Comparison of ENCODE assay signal across 33 cellular contexts in genomic region chr9:132478353-132478752, GRCh38.
"Had no signal": no experiment of that assay in that cellular context is flagged by ENCODE, and none has a peak within 500 bp of the region (broad histone marks: within the 10 kb centered on the region; RNA-seq: fewer than 3 reads in every experiment).

No MANE protein-coding gene starts in this region.

- H3K4me3 ChIP-seq: adrenal gland, body of pancreas, breast epithelium had no signal

- H3K4me1 ChIP-seq: adrenal gland, body of pancreas, breast epithelium had no signal

- ATAC-seq: activated CD8-positive, alpha-beta T cell treated with anti-CD3 and anti-CD28 coated beads for 36 hours; activated naive CD4-positive, alpha-beta T cell treated with anti-CD3 and anti-CD28 coated beads, Interleukin-2, amount 50 U/mL, for 72 hours; activated T-cell treated with anti-CD3 and anti-CD28 coated beads, Interleukin-2, amount 50 U/mL, for 4 hours; activated T-cell treated with anti-CD3 and anti-CD28 coated beads, Interleukin-2, amount 50 U/mL, for 72 hours; activated T-helper 17 cell treated with anti-CD3 and anti-CD28 coated beads, Interleukin-2, amount 50 U/mL, for 72 hours; body of pancreas had no signal

- H3K36me3 ChIP-seq: adrenal gland, brain microvascular endothelial cell, breast epithelium had no signal

- H3K27ac ChIP-seq: adrenal gland, body of pancreas, brain microvascular endothelial cell, breast epithelium, VCaP had no signal

- H3K27me3 ChIP-seq: adrenal gland, body of pancreas had no signal

- DNase-seq: activated B cell treated with CpG ODN at 0.5 μM for 24 hours; activated CD4-positive, alpha-beta memory T cell treated with anti-CD3 and anti-CD28 coated beads for 36 hours; activated CD4-positive, alpha-beta T cell treated with anti-CD3 and anti-CD28 coated beads for 4 hours; activated CD4-positive, alpha-beta T cell treated with anti-CD3 and anti-CD28 coated beads, Interleukin-2, amount 10 ng/mL, durations not matched to agents 24 days and 14 days; activated CD4-positive, alpha-beta T cell treated with anti-CD3 and anti-CD28 coated beads, Interleukin-2, amount 50 U/mL, for 1 hour; activated CD4-positive, alpha-beta T cell treated with anti-CD3 and anti-CD28 coated beads, Interleukin-2, amount 50 U/mL, for 4 hours; activated CD4-positive, CD25-positive, alpha-beta regulatory T cell treated with anti-CD3 and anti-CD28 coated beads, Interleukin-2, amount 50 U/mL, for 72 hours; activated CD8-positive, alpha-beta memory T cell treated with anti-CD3 and anti-CD28 coated beads, Interleukin-2, amount 50 U/mL, for 4 hours; activated CD8-positive, alpha-beta T cell treated with anti-CD3 and anti-CD28 coated beads for 36 hours; activated effector memory CD4-positive, alpha-beta T cell treated with anti-CD3 and anti-CD28 coated beads, Interleukin-2, amount 50 U/mL, for 16 hours; activated gamma-delta T cell treated with Interleukin-2 at 50 U/mL for 16 hours; activated naive CD4-positive, alpha-beta T cell; activated naive CD4-positive, alpha-beta T cell treated with anti-CD3 and anti-CD28 coated beads for 36 hours; activated naive CD4-positive, alpha-beta T cell treated with anti-CD3 and anti-CD28 coated beads, Interleukin-2, amount 50 U/mL, for 16 hours; activated naive CD8-positive, alpha-beta T cell treated with anti-CD3 and anti-CD28 coated beads for 36 hours; activated T-cell treated with anti-CD3 and anti-CD28 coated beads for 4 hours; activated T-cell treated with anti-CD3 and anti-CD28 coated beads, Interleukin-2, amount 50 U/mL, for 1 hour; activated T-cell treated with anti-CD3 and anti-CD28 coated beads, Interleukin-2, amount 50 U/mL, for 4 hours; activated T-cell treated with anti-CD3 and anti-CD28 coated beads, Interleukin-2, amount 50 U/mL, for 72 hours; adrenal gland; amniotic stem cell; aorta; body of pancreas; brain microvascular endothelial cell; central memory CD4-positive, alpha-beta T cell; SW 1271; T-helper 1 cell; T-helper 2 cell; T-helper 9 cell had no signal

- H3K9me3 ChIP-seq: adrenal gland, body of pancreas, breast epithelium had no signal
